In genomic region chr11:114366331-114367243, GRCh38 we compare ENCODE assay signal across 15 cellular contexts. TPM values are rescaled to one million over a fixed set of nuclear protein-coding genes. Genes with fewer than 3 reads are reported as not detected.
A peak's percentile ranks its signal among the peaks of the same experiment; 100 is the strongest.
DNase-seq lines count a peak whose midpoint lies in the region; ATAC-seq and TF ChIP-seq lines count a peak whose summit lies in the region.
"Had no signal": no experiment of that assay in that cellular context is flagged by ENCODE, and none has a peak within 500 bp of the region (broad histone marks: within the 10 kb centered on the region; RNA-seq: fewer than 3 reads in every experiment).

No MANE protein-coding gene starts in this region.

- no peaks in the 10 kb centered on the region for H3K36me3 Mint-ChIP-seq in Caco-2 (ENCODE audit: insufficient read depth, unreplicated experiment)
- H3K36me3 Mint-ChIP-seq: brain; CD8-positive, alpha-beta memory T cell had no signal

- H3K4me1 Mint-ChIP-seq in Caco-2 (ENCODE audit: low read depth, unreplicated experiment): peaks cover 24% of the 10 kb centered on the region
- H3K4me1 Mint-ChIP-seq: CD8-positive, alpha-beta memory T cell had no signal

- no peak for ATAC-seq in sciatic nerve
- ATAC-seq: gastrocnemius medialis had no signal

- peaks cover 28% of the 10 kb centered on the region for H3K4me1 ChIP-seq in Caco-2
- H3K4me1 ChIP-seq: gastrocnemius medialis, left ventricle myocardium inferior had no signal

- H3K36me3 ChIP-seq in Caco-2 (ENCODE audit: control insufficient read depth, insufficient read depth, low read length): no peaks in the 10 kb centered on the region
- H3K36me3 ChIP-seq: gastrocnemius medialis, left ventricle myocardium inferior had no signal

- H3K27me3 Mint-ChIP-seq in Caco-2 (ENCODE audit: insufficient read depth, unreplicated experiment): no peaks in the 10 kb centered on the region

- H3K27ac Mint-ChIP-seq in Caco-2 (ENCODE audit: unreplicated experiment): peak overlapping the region; percentile 11
- H3K27ac Mint-ChIP-seq: CD8-positive, alpha-beta memory T cell; T-helper 1 cell treated with Interleukin-12 subunit alpha and Interleukin-12 subunit beta and Interleukin-4 antibody, amounts not matched to agents 30 μg/mL and 1 μg/mL, for 36 hours had no signal

- CTCF ChIA-PET in Caco-2 (lab: Charles Lee): no interaction called here

- POLR2A ChIA-PET in Caco-2 (lab: Charles Lee): no interaction called here

- H3K27me3 ChIP-seq in Caco-2 (replicated peaks; ENCODE audit: control insufficient read depth, insufficient read depth, low read length): no peaks in the 10 kb centered on the region

- no peak overlapping the region for H3K4me3 ChIP-seq in Caco-2 (ENCODE audit: low read depth, low read length)
- H3K4me3 ChIP-seq: gastrocnemius medialis, left ventricle myocardium inferior had no signal

- no TSS peak for BruUV-seq in Caco-2 (replicated peaks; lab: Mats Ljungman, UMichigan)

- no peak overlapping the region for H3K4me3 Mint-ChIP-seq in Caco-2 (ENCODE audit: unreplicated experiment)
- H3K4me3 Mint-ChIP-seq: brain; CD8-positive, alpha-beta memory T cell; T-helper 1 cell treated with Interleukin-12 subunit alpha and Interleukin-12 subunit beta and Interleukin-4 antibody, amounts not matched to agents 30 μg/mL and 1 μg/mL, for 36 hours had no signal

- intact Hi-C loops in Caco-2 (cut with micrococcal nuclease; ENCODE audit: unreplicated experiment): loop anchor here (2.0 kb wide), 1 partner anchor 18 kb away; no protein-coding TSS in a partner anchor
- intact Hi-C loops in sciatic nerve (cut with DNase I): no loop called here

- H3K9me3 Mint-ChIP-seq in Caco-2 (ENCODE audit: unreplicated experiment): no peaks in the 10 kb centered on the region
- H3K9me3 Mint-ChIP-seq: CD8-positive, alpha-beta memory T cell; T-helper 1 cell treated with Interleukin-12 subunit alpha and Interleukin-12 subunit beta and Interleukin-4 antibody, amounts not matched to agents 30 μg/mL and 1 μg/mL, for 36 hours had no signal

- DNase-seq in Caco-2 (peak in 1 of 2 experiments; percentile 25), NCI-H226 (peak; percentile 80), dermis blood vessel endothelial cell (peak; percentile 23), myocyte (ENCODE audit: low read depth) (peak; percentile 40), C1 segment of cervical spinal cord (lab: John Stamatoyannopoulos, UW) (no peak), T-helper 1 cell (no peak), sciatic nerve (ENCODE audit: low spot score) (no peak), NOMO-1 treated with DMSO at 0.1 percent for 48 hours (lab: John Stamatoyannopoulos, UW; ENCODE audit: unreplicated experiment) (no peak)
- DNase-seq: CD8-positive, alpha-beta memory T cell; gastrocnemius medialis; left ventricle myocardium inferior; NCI-H1092 treated with DMSO at 0.1 percent for 48 hours; NCI-H82 had no signal

- TF ChIP-seq CTCF in Caco-2 (IDR thresholded peaks at IDR 0.05; ENCODE audit: insufficient read depth in 1 of 2, low read depth in 1 of 2, low read length in 1 of 2, severe bottlenecking in 1 of 2, unreplicated experiment in 1 of 2): no peak

- H3K9me3 ChIP-seq in Caco-2: no peaks in the 10 kb centered on the region
- H3K9me3 ChIP-seq: gastrocnemius medialis had no signal

RNA-seq across cellular contexts. Expression of gene C11orf71, which starts 33.7 kb away (rescaled TPM):
- total RNA-seq in Caco-2 (2022) (9.5 and 9.8 TPM in 2 replicates), dermis blood vessel endothelial cell (3.6 and 3.7 TPM in 2 replicates), myocyte (3.4 and 5.1 TPM in 2 replicates), sciatic nerve (8.5 TPM)
- polyA plus RNA-seq in myocyte (2012): 3.1 TPM

RNA-seq across cellular contexts. Expression of gene RBM7, which starts 33.9 kb away (rescaled TPM):
- total RNA-seq in Caco-2 (2022): 57.6 and 62.6 TPM in 2 replicates
- 32.2 and 69.9 TPM in 2 replicates for total RNA-seq in dermis blood vessel endothelial cell
- 15.9 and 19.1 TPM in 2 replicates for total RNA-seq in myocyte
- 20.0 TPM for polyA plus RNA-seq in myocyte (2012)
- total RNA-seq in sciatic nerve: 30.9 TPM

Comparison
In these comparisons a context has a peak if more than half of its experiments do, and no peak if none do; other contexts are left out.
1. DNase-seq: peak in NCI-H226 (single experiment), dermis blood vessel endothelial cell (single experiment) and myocyte (single experiment); none in C1 segment of cervical spinal cord (0 of 14), T-helper 1 cell (0 of 5), sciatic nerve (single experiment) and NOMO-1 treated with DMSO at 0.1 percent for 48 hours (single experiment).